1 cellular context compared by ENCODE assay signal in the genomic region with DNA sequence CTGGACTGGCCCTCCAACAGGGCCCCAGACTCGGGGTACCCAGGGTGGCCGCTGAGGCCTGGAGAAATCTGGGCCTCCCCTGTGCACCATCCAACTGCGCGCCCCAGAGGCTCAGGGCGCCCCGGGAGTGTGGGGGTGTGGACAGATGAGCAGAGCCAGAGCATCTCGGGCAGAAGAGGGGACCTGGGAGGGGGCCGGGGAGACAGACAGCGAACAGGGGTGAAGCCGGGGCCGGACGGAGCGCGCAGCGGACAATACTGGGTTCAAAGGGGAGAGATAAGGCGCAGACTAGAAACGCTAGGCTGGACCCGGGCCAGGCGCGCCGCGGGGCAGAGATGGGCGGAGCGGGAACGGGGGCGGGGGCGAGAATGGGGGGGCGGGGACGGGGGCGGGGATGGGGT.
TF ChIP-seq lines count a peak whose summit lies in the region.

No MANE protein-coding gene starts in this region.

TF ChIP-seq in HepG2, 621 proteins besides CTCF, POLR2A, EP300 and RAD21 (continued from another document and continues in another):
- TF ChIP-seq ZNF224 (CRISPR knock-in tag; IDR thresholded peaks at IDR 0.05) (no peak), TCF7 (IDR thresholded peaks at IDR 0.05; ENCODE audit: low read depth) (peak; percentile 63; the same call in 1 of the 2 replicates), KLF16 (CRISPR knock-in tag; IDR thresholded peaks at IDR 0.05) (no peak), MLLT10 (CRISPR knock-in tag; IDR thresholded peaks at IDR 0.05) (no peak), SOX13 (IDR thresholded peaks at IDR 0.05) (no peak), SOX13 (CRISPR knock-in tag; conservative IDR thresholded peaks at IDR 0.05 in 1 of 2, IDR thresholded peaks at IDR 0.05 in 1 of 2) (peak in 1 of 2 experiments; percentile 74; a peak in 2 of 4 replicates), ZNF781 (CRISPR knock-in tag; IDR thresholded peaks at IDR 0.05; ENCODE audit: borderline replicate concordance, not compliant biosample characterization) (no peak), KLF15 (CRISPR knock-in tag; IDR thresholded peaks at IDR 0.05; ENCODE audit: borderline replicate concordance) (no peak), ATRX (CRISPR knock-in tag; IDR thresholded peaks at IDR 0.05; ENCODE audit: borderline replicate concordance) (no peak), ZBTB7A (CRISPR knock-in tag; IDR thresholded peaks at IDR 0.05) (no peak), SRSF1 (optimal IDR thresholded peaks at IDR 0.05; ENCODE audit: low read depth, low read length) (no peak), ZFX (CRISPR knock-in tag; IDR thresholded peaks at IDR 0.05; ENCODE audit: low read depth) (peak; percentile 67), ZNF557 (CRISPR knock-in tag; IDR thresholded peaks at IDR 0.05) (no peak), ZNF776 (CRISPR knock-in tag; IDR thresholded peaks at IDR 0.05) (no peak), AGO1 (IDR thresholded peaks at IDR 0.05; ENCODE audit: low read depth, low read length, poor library complexity, severe bottlenecking) (no peak), SALL1 (CRISPR knock-in tag; IDR thresholded peaks at IDR 0.05) (0 out of 2 replicates have a peak, but pooled peaks have one; percentile 5), ZNF441 (CRISPR knock-in tag; IDR thresholded peaks at IDR 0.05; ENCODE audit: borderline replicate concordance) (no peak), ZNF543 (CRISPR knock-in tag; IDR thresholded peaks at IDR 0.05) (no peak), MTF1 (CRISPR knock-in tag; IDR thresholded peaks at IDR 0.05) (no peak), EEA1 (CRISPR knock-in tag; IDR thresholded peaks at IDR 0.05; ENCODE audit: borderline replicate concordance) (no peak), KDM1A (CRISPR knock-in tag; IDR thresholded peaks at IDR 0.05) (no peak), ZNF232 (CRISPR knock-in tag; IDR thresholded peaks at IDR 0.05; ENCODE audit: borderline replicate concordance) (no peak), FOXK1 (CRISPR knock-in tag; IDR thresholded peaks at IDR 0.05; ENCODE audit: borderline replicate concordance, low read depth) (no peak), THAP11 (CRISPR knock-in tag; IDR thresholded peaks at IDR 0.05) (no peak), ELF1 (CRISPR knock-in tag; IDR thresholded peaks at IDR 0.05) (no peak), ZNF670 (CRISPR knock-in tag; IDR thresholded peaks at IDR 0.05; ENCODE audit: borderline replicate concordance) (no peak), HNRNPH1 (optimal IDR thresholded peaks at IDR 0.05; ENCODE audit: low read depth, low read length) (no peak), ATF7 (IDR thresholded peaks at IDR 0.05) (no peak), ATF7 (CRISPR knock-in tag; IDR thresholded peaks at IDR 0.05) (peak; percentile 66; the same call in 1 of the 2 replicates), ZNF333 (CRISPR knock-in tag; IDR thresholded peaks at IDR 0.05; ENCODE audit: borderline replicate concordance) (no peak)
- TF ChIP-seq, protein P1, sequence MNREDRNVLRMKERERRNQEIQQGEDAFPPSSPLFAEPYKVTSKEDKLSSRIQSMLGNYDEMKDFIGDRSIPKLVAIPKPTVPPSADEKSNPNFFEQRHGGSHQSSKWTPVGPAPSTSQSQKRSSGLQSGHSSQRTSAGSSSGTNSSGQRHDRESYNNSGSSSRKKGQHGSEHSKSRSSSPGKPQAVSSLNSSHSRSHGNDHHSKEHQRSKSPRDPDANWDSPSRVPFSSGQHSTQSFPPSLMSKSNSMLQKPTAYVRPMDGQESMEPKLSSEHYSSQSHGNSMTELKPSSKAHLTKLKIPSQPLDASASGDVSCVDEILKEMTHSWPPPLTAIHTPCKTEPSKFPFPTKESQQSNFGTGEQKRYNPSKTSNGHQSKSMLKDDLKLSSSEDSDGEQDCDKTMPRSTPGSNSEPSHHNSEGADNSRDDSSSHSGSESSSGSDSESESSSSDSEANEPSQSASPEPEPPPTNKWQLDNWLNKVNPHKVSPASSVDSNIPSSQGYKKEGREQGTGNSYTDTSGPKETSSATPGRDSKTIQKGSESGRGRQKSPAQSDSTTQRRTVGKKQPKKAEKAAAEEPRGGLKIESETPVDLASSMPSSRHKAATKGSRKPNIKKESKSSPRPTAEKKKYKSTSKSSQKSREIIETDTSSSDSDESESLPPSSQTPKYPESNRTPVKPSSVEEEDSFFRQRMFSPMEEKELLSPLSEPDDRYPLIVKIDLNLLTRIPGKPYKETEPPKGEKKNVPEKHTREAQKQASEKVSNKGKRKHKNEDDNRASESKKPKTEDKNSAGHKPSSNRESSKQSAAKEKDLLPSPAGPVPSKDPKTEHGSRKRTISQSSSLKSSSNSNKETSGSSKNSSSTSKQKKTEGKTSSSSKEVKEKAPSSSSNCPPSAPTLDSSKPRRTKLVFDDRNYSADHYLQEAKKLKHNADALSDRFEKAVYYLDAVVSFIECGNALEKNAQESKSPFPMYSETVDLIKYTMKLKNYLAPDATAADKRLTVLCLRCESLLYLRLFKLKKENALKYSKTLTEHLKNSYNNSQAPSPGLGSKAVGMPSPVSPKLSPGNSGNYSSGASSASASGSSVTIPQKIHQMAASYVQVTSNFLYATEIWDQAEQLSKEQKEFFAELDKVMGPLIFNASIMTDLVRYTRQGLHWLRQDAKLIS (CRISPR knock-in tag; IDR thresholded peaks at IDR 0.05), result no peak
- TF ChIP-seq, protein P2, sequence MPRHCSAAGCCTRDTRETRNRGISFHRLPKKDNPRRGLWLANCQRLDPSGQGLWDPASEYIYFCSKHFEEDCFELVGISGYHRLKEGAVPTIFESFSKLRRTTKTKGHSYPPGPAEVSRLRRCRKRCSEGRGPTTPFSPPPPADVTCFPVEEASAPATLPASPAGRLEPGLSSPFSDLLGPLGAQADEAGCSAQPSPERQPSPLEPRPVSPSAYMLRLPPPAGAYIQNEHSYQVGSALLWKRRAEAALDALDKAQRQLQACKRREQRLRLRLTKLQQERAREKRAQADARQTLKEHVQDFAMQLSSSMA (CRISPR knock-in tag; IDR thresholded peaks at IDR 0.05), result no peak
- TF ChIP-seq, protein P3, sequence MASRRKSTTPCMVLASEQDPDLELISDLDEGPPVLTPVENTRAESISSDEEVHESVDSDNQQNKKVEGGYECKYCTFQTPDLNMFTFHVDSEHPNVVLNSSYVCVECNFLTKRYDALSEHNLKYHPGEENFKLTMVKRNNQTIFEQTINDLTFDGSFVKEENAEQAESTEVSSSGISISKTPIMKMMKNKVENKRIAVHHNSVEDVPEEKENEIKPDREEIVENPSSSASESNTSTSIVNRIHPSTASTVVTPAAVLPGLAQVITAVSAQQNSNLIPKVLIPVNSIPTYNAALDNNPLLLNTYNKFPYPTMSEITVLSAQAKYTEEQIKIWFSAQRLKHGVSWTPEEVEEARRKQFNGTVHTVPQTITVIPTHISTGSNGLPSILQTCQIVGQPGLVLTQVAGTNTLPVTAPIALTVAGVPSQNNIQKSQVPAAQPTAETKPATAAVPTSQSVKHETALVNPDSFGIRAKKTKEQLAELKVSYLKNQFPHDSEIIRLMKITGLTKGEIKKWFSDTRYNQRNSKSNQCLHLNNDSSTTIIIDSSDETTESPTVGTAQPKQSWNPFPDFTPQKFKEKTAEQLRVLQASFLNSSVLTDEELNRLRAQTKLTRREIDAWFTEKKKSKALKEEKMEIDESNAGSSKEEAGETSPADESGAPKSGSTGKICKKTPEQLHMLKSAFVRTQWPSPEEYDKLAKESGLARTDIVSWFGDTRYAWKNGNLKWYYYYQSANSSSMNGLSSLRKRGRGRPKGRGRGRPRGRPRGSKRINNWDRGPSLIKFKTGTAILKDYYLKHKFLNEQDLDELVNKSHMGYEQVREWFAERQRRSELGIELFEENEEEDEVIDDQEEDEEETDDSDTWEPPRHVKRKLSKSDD (CRISPR knock-in tag; IDR thresholded peaks at IDR 0.05; ENCODE audit: low read depth), result no peak
- TF ChIP-seq, protein P4, sequence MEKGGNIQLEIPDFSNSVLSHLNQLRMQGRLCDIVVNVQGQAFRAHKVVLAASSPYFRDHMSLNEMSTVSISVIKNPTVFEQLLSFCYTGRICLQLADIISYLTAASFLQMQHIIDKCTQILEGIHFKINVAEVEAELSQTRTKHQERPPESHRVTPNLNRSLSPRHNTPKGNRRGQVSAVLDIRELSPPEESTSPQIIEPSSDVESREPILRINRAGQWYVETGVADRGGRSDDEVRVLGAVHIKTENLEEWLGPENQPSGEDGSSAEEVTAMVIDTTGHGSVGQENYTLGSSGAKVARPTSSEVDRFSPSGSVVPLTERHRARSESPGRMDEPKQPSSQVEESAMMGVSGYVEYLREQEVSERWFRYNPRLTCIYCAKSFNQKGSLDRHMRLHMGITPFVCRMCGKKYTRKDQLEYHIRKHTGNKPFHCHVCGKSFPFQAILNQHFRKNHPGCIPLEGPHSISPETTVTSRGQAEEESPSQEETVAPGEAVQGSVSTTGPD (CRISPR knock-in tag; IDR thresholded peaks at IDR 0.05), result no peak
- TF ChIP-seq, protein P5, sequence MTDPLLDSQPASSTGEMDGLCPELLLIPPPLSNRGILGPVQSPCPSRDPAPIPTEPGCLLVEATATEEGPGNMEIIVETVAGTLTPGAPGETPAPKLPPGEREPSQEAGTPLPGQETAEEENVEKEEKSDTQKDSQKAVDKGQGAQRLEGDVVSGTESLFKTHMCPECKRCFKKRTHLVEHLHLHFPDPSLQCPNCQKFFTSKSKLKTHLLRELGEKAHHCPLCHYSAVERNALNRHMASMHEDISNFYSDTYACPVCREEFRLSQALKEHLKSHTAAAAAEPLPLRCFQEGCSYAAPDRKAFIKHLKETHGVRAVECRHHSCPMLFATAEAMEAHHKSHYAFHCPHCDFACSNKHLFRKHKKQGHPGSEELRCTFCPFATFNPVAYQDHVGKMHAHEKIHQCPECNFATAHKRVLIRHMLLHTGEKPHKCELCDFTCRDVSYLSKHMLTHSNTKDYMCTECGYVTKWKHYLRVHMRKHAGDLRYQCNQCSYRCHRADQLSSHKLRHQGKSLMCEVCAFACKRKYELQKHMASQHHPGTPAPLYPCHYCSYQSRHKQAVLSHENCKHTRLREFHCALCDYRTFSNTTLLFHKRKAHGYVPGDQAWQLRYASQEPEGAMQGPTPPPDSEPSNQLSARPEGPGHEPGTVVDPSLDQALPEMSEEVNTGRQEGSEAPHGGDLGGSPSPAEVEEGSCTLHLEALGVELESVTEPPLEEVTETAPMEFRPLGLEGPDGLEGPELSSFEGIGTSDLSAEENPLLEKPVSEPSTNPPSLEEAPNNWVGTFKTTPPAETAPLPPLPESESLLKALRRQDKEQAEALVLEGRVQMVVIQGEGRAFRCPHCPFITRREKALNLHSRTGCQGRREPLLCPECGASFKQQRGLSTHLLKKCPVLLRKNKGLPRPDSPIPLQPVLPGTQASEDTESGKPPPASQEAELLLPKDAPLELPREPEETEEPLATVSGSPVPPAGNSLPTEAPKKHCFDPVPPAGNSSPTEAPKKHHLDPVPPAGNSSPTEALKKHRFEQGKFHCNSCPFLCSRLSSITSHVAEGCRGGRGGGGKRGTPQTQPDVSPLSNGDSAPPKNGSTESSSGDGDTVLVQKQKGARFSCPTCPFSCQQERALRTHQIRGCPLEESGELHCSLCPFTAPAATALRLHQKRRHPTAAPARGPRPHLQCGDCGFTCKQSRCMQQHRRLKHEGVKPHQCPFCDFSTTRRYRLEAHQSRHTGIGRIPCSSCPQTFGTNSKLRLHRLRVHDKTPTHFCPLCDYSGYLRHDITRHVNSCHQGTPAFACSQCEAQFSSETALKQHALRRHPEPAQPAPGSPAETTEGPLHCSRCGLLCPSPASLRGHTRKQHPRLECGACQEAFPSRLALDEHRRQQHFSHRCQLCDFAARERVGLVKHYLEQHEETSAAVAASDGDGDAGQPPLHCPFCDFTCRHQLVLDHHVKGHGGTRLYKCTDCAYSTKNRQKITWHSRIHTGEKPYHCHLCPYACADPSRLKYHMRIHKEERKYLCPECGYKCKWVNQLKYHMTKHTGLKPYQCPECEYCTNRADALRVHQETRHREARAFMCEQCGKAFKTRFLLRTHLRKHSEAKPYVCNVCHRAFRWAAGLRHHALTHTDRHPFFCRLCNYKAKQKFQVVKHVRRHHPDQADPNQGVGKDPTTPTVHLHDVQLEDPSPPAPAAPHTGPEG (CRISPR knock-in tag; IDR thresholded peaks at IDR 0.05), result no peak
- TF ChIP-seq, protein P6, sequence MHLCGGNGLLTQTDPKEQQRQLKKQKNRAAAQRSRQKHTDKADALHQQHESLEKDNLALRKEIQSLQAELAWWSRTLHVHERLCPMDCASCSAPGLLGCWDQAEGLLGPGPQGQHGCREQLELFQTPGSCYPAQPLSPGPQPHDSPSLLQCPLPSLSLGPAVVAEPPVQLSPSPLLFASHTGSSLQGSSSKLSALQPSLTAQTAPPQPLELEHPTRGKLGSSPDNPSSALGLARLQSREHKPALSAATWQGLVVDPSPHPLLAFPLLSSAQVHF (CRISPR knock-in tag; IDR thresholded peaks at IDR 0.05), result no peak
- TF ChIP-seq, protein P7, sequence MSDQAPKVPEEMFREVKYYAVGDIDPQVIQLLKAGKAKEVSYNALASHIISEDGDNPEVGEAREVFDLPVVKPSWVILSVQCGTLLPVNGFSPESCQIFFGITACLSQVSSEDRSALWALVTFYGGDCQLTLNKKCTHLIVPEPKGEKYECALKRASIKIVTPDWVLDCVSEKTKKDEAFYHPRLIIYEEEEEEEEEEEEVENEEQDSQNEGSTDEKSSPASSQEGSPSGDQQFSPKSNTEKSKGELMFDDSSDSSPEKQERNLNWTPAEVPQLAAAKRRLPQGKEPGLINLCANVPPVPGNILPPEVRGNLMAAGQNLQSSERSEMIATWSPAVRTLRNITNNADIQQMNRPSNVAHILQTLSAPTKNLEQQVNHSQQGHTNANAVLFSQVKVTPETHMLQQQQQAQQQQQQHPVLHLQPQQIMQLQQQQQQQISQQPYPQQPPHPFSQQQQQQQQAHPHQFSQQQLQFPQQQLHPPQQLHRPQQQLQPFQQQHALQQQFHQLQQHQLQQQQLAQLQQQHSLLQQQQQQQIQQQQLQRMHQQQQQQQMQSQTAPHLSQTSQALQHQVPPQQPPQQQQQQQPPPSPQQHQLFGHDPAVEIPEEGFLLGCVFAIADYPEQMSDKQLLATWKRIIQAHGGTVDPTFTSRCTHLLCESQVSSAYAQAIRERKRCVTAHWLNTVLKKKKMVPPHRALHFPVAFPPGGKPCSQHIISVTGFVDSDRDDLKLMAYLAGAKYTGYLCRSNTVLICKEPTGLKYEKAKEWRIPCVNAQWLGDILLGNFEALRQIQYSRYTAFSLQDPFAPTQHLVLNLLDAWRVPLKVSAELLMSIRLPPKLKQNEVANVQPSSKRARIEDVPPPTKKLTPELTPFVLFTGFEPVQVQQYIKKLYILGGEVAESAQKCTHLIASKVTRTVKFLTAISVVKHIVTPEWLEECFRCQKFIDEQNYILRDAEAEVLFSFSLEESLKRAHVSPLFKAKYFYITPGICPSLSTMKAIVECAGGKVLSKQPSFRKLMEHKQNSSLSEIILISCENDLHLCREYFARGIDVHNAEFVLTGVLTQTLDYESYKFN (CRISPR knock-in tag; conservative IDR thresholded peaks at IDR 0.05), result peak; percentile 68
- TF ChIP-seq, protein P8, sequence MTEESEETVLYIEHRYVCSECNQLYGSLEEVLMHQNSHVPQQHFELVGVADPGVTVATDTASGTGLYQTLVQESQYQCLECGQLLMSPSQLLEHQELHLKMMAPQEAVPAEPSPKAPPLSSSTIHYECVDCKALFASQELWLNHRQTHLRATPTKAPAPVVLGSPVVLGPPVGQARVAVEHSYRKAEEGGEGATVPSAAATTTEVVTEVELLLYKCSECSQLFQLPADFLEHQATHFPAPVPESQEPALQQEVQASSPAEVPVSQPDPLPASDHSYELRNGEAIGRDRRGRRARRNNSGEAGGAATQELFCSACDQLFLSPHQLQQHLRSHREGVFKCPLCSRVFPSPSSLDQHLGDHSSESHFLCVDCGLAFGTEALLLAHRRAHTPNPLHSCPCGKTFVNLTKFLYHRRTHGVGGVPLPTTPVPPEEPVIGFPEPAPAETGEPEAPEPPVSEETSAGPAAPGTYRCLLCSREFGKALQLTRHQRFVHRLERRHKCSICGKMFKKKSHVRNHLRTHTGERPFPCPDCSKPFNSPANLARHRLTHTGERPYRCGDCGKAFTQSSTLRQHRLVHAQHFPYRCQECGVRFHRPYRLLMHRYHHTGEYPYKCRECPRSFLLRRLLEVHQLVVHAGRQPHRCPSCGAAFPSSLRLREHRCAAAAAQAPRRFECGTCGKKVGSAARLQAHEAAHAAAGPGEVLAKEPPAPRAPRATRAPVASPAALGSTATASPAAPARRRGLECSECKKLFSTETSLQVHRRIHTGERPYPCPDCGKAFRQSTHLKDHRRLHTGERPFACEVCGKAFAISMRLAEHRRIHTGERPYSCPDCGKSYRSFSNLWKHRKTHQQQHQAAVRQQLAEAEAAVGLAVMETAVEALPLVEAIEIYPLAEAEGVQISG (CRISPR knock-in tag; IDR thresholded peaks at IDR 0.05), result peak; percentile 22; the same call in 1 of the 2 replicates
